ENCODE assay signal across 11 cellular contexts in genomic region chr6:41503435-41503768, GRCh38. TPM values are rescaled to one million over a fixed set of nuclear protein-coding genes. Genes with fewer than 3 reads are reported as not detected.
DNase-seq lines count a peak whose midpoint lies in the region; ATAC-seq and TF ChIP-seq lines count a peak whose summit lies in the region.
"Had no signal": no experiment of that assay in that cellular context is flagged by ENCODE, and none has a peak within 500 bp of the region (broad histone marks: within the 10 kb centered on the region; RNA-seq: fewer than 3 reads in every experiment).

No MANE protein-coding gene starts in this region.

- no peaks in the 10 kb centered on the region for H3K27me3 Mint-ChIP-seq in activated B cell treated with CpG ODN at 0.5 μM for 24 hours

- H3K4me2 ChIP-seq in HCT116 (ENCODE audit: low read length) = peak overlapping the region; percentile 72

- ATAC-seq in HCT116 (no peak), activated B cell treated with CpG ODN at 0.5 μM for 24 hours (ENCODE audit: low read depth) (no peak), HG02840 (IDR thresholded peaks at IDR 0.05; ENCODE audit: low FRiP score, unreplicated experiment) (no peak)
- ATAC-seq in stimulated activated effector memory CD8-positive, alpha-beta T cell treated with anti-CD3 and anti-CD28 coated beads, Interleukin-12 subunit alpha, Interleukin-12 subunit beta, amount 100 ng/mL, for 72 hours = no peak

- no peak for DNase-seq in HCT116 (ENCODE audit: low read depth, low spot score)
- no peak for DNase-seq in activated B cell treated with CpG ODN at 0.5 μM for 24 hours
- DNase-seq in stimulated activated effector memory CD8-positive, alpha-beta T cell treated with anti-CD3 and anti-CD28 coated beads, Interleukin-12 subunit alpha, Interleukin-12 subunit beta, amount 100 ng/mL, for 72 hours (ENCODE audit: low spot score in 2 of 2) = no peak
- DNase-seq in UCSD-AML1 (lab: John Stamatoyannopoulos, UW; ENCODE audit: unreplicated experiment) = no peak
- no peak for DNase-seq in NCI-H2029 (lab: John Stamatoyannopoulos, UW)
- DNase-seq in HEK293T (ENCODE audit: extremely low spot score) = no peak
- DNase-seq: NCI-H1092, NCI-H748 treated with DMSO at 0.1 percent for 48 hours had no signal

- no peak overlapping the region for H2AFZ ChIP-seq in HCT116 (ENCODE audit: low read depth, low read length, poor library complexity, severe bottlenecking)

- RAD21 ChIA-PET in HCT116 (lab: Charles Lee; ENCODE audit: low non-redundant PET in 1 of 2, low total read pairs in 2 of 2, uncharacterized antibody in 2 of 2, unreplicated experiment in 2 of 2) = no interaction called here

- no peaks in the 10 kb centered on the region for H3K9me3 Mint-ChIP-seq in activated B cell treated with CpG ODN at 0.5 μM for 24 hours
- H3K9me3 Mint-ChIP-seq in stimulated activated effector memory CD8-positive, alpha-beta T cell treated with anti-CD3 and anti-CD28 coated beads, Interleukin-12 subunit alpha, Interleukin-12 subunit beta, amount 100 ng/mL, for 72 hours = no peaks in the 10 kb centered on the region
- H3K9me3 Mint-ChIP-seq: activated CD4-positive, alpha-beta memory T cell treated with anti-CD3 and anti-CD28 coated beads for 36 hours had no signal

- H3K27ac ChIP-seq in HCT116 (ENCODE audit: low read depth, low read length) (no peak overlapping the region; the same call in 1 of the 2 replicates), iPS-18a (ENCODE audit: low read length) (no peak overlapping the region)

- peak overlapping the region; percentile 22 to 49; a peak in 2 of 4 replicates for H3K4me3 ChIP-seq in HCT116 (replicated peaks in 1 of 2; ENCODE audit: low read depth in 1 of 2, low read length in 2 of 2)
- peak overlapping the region; percentile 50 for H3K4me3 ChIP-seq in iPS-18a (ENCODE audit: low read length)

- H3K9ac ChIP-seq in HCT116 (ENCODE audit: low read length) (peak overlapping the region; percentile 50; the same call in 1 of the 2 replicates), iPS-18a (ENCODE audit: low read length) (no peak overlapping the region)

- peak overlapping the region; percentile 56 for H3K27ac Mint-ChIP-seq in activated B cell treated with CpG ODN at 0.5 μM for 24 hours
- no peak overlapping the region for H3K27ac Mint-ChIP-seq in stimulated activated effector memory CD8-positive, alpha-beta T cell treated with anti-CD3 and anti-CD28 coated beads, Interleukin-12 subunit alpha, Interleukin-12 subunit beta, amount 100 ng/mL, for 72 hours
- H3K27ac Mint-ChIP-seq: activated CD4-positive, alpha-beta memory T cell treated with anti-CD3 and anti-CD28 coated beads for 36 hours had no signal

- H3K36me3 ChIP-seq in HCT116 (ENCODE audit: control insufficient read depth in 1 of 2, insufficient read depth in 2 of 2, low read length in 2 of 2) = no peaks in the 10 kb centered on the region
- no peaks in the 10 kb centered on the region for H3K36me3 ChIP-seq in iPS-18a (ENCODE audit: control insufficient read depth, low read depth, low read length)

- no peaks in the 10 kb centered on the region for H3K27me3 ChIP-seq in HCT116 (ENCODE audit: insufficient read depth, low read length)
- H3K27me3 ChIP-seq in iPS-18a (ENCODE audit: control insufficient read depth, insufficient read depth, low read length) = peaks cover 92% of the 10 kb centered on the region

- TF ChIP-seq POLR2A in HCT116 (IDR thresholded peaks at IDR 0.05; ENCODE audit: borderline replicate concordance, extremely low read depth, insufficient read depth, insufficient read length) = no peak

- intact Hi-C loops in HCT116 (cut with micrococcal nuclease) = no loop called here
- intact Hi-C loops in activated B cell treated with CpG ODN at 0.5 μM for 24 hours (cut with micrococcal nuclease) = no loop called here

- H3K4me1 Mint-ChIP-seq in activated B cell treated with CpG ODN at 0.5 μM for 24 hours = peaks cover 41% of the 10 kb centered on the region
- H3K4me1 Mint-ChIP-seq in stimulated activated effector memory CD8-positive, alpha-beta T cell treated with anti-CD3 and anti-CD28 coated beads, Interleukin-12 subunit alpha, Interleukin-12 subunit beta, amount 100 ng/mL, for 72 hours = peaks cover 32% of the 10 kb centered on the region

- H3K9me2 ChIP-seq in HCT116 (ENCODE audit: insufficient read depth) = no peaks in the 10 kb centered on the region

- H3K9me3 ChIP-seq in HCT116 (ENCODE audit: control insufficient read depth in 1 of 2, insufficient read depth in 1 of 2, low read depth in 1 of 2, low read length in 2 of 2) = no peaks in the 10 kb centered on the region
- H3K9me3 ChIP-seq in iPS-18a (ENCODE audit: control insufficient read depth, low read depth, low read length) = no peaks in the 10 kb centered on the region

- BruUV-seq in HCT116 (replicated peaks; lab: Mats Ljungman, UMichigan) = no TSS peak

- H3K4me3 Mint-ChIP-seq in activated B cell treated with CpG ODN at 0.5 μM for 24 hours = peak overlapping the region; percentile 71
- peak overlapping the region; percentile 70 for H3K4me3 Mint-ChIP-seq in stimulated activated effector memory CD8-positive, alpha-beta T cell treated with anti-CD3 and anti-CD28 coated beads, Interleukin-12 subunit alpha, Interleukin-12 subunit beta, amount 100 ng/mL, for 72 hours
- H3K4me3 Mint-ChIP-seq: activated CD4-positive, alpha-beta memory T cell treated with anti-CD3 and anti-CD28 coated beads for 36 hours had no signal

- H3K4me1 ChIP-seq in HCT116 (ENCODE audit: control insufficient read depth in 1 of 2, insufficient read depth in 2 of 2, low read length in 2 of 2) (peaks cover 12 to 18% of the 10 kb centered on the region in 2 experiments; a peak in 3 of 4 replicates), iPS-18a (ENCODE audit: control insufficient read depth, low read depth, low read length) (peaks cover 14% of the 10 kb centered on the region)

- no peaks in the 10 kb centered on the region for H4K20me1 ChIP-seq in HCT116 (ENCODE audit: insufficient read depth)

- H3K36me3 Mint-ChIP-seq in activated B cell treated with CpG ODN at 0.5 μM for 24 hours (ENCODE audit: low read depth) = no peaks in the 10 kb centered on the region
- H3K36me3 Mint-ChIP-seq in stimulated activated effector memory CD8-positive, alpha-beta T cell treated with anti-CD3 and anti-CD28 coated beads, Interleukin-12 subunit alpha, Interleukin-12 subunit beta, amount 100 ng/mL, for 72 hours = no peaks in the 10 kb centered on the region
- H3K36me3 Mint-ChIP-seq: activated CD4-positive, alpha-beta memory T cell treated with anti-CD3 and anti-CD28 coated beads for 36 hours had no signal

- TF ChIP-seq RAD21 in HCT116 (IDR thresholded peaks at IDR 0.05; ENCODE audit: low read depth) = no peak

- H3K79me2 ChIP-seq in HCT116 (ENCODE audit: insufficient read depth, low read length) = no peaks in the 10 kb centered on the region

- TF ChIP-seq CTCF in HCT116 (IDR thresholded peaks at IDR 0.05 in 2 of 3, conservative IDR thresholded peaks at IDR 0.05 in 1 of 3; ENCODE audit: borderline replicate concordance in 1 of 3, insufficient read depth in 1 of 3, low read depth in 2 of 3, low read length in 2 of 3) (no peak), activated B cell treated with CpG ODN at 0.5 μM for 24 hours (IDR thresholded peaks at IDR 0.05) (no peak)

- POLR2A ChIA-PET in HCT116 (lab: Charles Lee) (no interaction called here), activated B cell treated with CpG ODN at 0.5 μM for 24 hours (lab: Charles Lee) (interaction anchor here (1.0 to 5.8 kb wide), 3 partner anchors 28 to 43 kb away, joined by 3 to 97 read pairs (median 34); partner anchors contain the start of gene FOXP4), HEK293T (lab: Yijun Ruan, JAX) (interaction anchor here (1.3 kb wide), 1 partner anchor 8 kb away, joined by 3 read pairs; no protein-coding TSS in a partner anchor)

- CTCF ChIA-PET in HCT116 (lab: Charles Lee) = no interaction called here
- CTCF ChIA-PET in activated B cell treated with CpG ODN at 0.5 μM for 24 hours (lab: Charles Lee) = no interaction called here
- CTCF ChIA-PET in HEK293T (lab: Yijun Ruan, JAX) = interaction anchor here (1.1 kb wide), 1 partner anchor 11 kb away, joined by 3 read pairs; no protein-coding TSS in a partner anchor

TF ChIP-seq in HCT116, 20 proteins besides CTCF, POLR2A, EP300 and RAD21 (continues in another document):
- TF ChIP-seq CEBPB (IDR thresholded peaks at IDR 0.05; ENCODE audit: low read depth) (no peak), POLR2AphosphoS5 (IDR thresholded peaks at IDR 0.05; ENCODE audit: low read depth, low read length) (no peak), SIN3A (IDR thresholded peaks at IDR 0.05; ENCODE audit: low read depth) (no peak), FOSL1 (IDR thresholded peaks at IDR 0.05; ENCODE audit: low read depth) (no peak), ZFX (IDR thresholded peaks at IDR 0.05) (no peak), MAX (IDR thresholded peaks at IDR 0.05) (no peak), TCF7L2 (IDR thresholded peaks at IDR 0.05; ENCODE audit: borderline replicate concordance, extremely low read depth, insufficient read depth, insufficient read length) (no peak), ATF3 (IDR thresholded peaks at IDR 0.05) (no peak)

TF ChIP-seq in HEK293T, 16 proteins besides CTCF, POLR2A, EP300 and RAD21:
- TF ChIP-seq L3MBTL2 (conservative IDR thresholded peaks at IDR 0.05) = no peak
- no peak for TF ChIP-seq HDGF (IDR thresholded peaks at IDR 0.05; ENCODE audit: borderline replicate concordance)

RNA-seq across cellular contexts. Expression of gene FOXP4, which starts 42.8 kb away (rescaled TPM):
- 32.3 TPM for total RNA-seq in HCT116 (2021; ENCODE audit: unreplicated experiment)
- 23.8 and 25.7 TPM in 2 replicates for polyA plus RNA-seq in HCT116 (2012)
- total RNA-seq in activated B cell treated with CpG ODN at 0.5 μM for 24 hours = 37.8 and 40.7 TPM in 2 replicates
